Comparison of ENCODE assay signal across 1 cellular context in the genomic region with DNA sequence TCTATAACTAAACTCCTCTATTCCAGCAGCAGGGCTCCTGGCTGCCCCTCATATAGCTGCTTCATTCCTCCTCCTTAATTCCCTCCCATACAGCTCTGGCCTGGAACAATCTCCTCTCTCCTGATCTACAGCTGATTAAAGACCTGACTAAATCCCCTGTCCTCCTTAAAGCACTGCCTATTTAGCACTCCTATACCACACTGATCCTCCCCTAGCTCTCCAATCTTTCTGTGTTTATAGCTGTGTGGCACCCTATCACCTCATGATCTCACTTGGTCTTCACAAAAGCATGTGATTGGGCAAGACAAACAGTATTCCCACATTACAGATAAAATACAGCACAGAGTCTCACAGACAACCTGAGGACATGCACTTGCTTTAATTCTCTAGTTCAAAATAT.
TF ChIP-seq lines count a peak whose summit lies in the region.

No MANE protein-coding gene starts in this region.

TF ChIP-seq in WTC11, 78 proteins besides CTCF, POLR2A, EP300 and RAD21 (continued from another document):
- TF ChIP-seq, protein P1, sequence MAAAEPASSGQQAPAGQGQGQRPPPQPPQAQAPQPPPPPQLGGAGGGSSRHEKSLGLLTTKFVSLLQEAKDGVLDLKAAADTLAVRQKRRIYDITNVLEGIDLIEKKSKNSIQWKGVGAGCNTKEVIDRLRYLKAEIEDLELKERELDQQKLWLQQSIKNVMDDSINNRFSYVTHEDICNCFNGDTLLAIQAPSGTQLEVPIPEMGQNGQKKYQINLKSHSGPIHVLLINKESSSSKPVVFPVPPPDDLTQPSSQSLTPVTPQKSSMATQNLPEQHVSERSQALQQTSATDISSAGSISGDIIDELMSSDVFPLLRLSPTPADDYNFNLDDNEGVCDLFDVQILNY (CRISPR knock-in tag; IDR thresholded peaks at IDR 0.05), result no peak
- TF ChIP-seq, protein P2, sequence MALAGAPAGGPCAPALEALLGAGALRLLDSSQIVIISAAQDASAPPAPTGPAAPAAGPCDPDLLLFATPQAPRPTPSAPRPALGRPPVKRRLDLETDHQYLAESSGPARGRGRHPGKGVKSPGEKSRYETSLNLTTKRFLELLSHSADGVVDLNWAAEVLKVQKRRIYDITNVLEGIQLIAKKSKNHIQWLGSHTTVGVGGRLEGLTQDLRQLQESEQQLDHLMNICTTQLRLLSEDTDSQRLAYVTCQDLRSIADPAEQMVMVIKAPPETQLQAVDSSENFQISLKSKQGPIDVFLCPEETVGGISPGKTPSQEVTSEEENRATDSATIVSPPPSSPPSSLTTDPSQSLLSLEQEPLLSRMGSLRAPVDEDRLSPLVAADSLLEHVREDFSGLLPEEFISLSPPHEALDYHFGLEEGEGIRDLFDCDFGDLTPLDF (CRISPR knock-in tag; IDR thresholded peaks at IDR 0.05), result no peak
- no peak for TF ChIP-seq NR2C2 (CRISPR knock-in tag; IDR thresholded peaks at IDR 0.05)
- TF ChIP-seq, protein P3, sequence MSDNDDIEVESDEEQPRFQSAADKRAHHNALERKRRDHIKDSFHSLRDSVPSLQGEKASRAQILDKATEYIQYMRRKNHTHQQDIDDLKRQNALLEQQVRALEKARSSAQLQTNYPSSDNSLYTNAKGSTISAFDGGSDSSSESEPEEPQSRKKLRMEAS (CRISPR knock-in tag; IDR thresholded peaks at IDR 0.05), result no peak
- TF ChIP-seq, protein P4, sequence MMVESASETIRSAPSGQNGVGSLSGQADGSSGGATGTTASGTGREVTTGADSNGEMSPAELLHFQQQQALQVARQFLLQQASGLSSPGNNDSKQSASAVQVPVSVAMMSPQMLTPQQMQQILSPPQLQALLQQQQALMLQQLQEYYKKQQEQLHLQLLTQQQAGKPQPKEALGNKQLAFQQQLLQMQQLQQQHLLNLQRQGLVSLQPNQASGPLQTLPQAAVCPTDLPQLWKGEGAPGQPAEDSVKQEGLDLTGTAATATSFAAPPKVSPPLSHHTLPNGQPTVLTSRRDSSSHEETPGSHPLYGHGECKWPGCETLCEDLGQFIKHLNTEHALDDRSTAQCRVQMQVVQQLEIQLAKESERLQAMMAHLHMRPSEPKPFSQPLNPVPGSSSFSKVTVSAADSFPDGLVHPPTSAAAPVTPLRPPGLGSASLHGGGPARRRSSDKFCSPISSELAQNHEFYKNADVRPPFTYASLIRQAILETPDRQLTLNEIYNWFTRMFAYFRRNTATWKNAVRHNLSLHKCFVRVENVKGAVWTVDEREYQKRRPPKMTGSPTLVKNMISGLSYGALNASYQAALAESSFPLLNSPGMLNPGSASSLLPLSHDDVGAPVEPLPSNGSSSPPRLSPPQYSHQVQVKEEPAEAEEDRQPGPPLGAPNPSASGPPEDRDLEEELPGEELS (CRISPR knock-in tag; IDR thresholded peaks at IDR 0.05), result no peak
- no peak for TF ChIP-seq SP1 (CRISPR knock-in tag; conservative IDR thresholded peaks at IDR 0.05)
- TF ChIP-seq, protein P5, sequence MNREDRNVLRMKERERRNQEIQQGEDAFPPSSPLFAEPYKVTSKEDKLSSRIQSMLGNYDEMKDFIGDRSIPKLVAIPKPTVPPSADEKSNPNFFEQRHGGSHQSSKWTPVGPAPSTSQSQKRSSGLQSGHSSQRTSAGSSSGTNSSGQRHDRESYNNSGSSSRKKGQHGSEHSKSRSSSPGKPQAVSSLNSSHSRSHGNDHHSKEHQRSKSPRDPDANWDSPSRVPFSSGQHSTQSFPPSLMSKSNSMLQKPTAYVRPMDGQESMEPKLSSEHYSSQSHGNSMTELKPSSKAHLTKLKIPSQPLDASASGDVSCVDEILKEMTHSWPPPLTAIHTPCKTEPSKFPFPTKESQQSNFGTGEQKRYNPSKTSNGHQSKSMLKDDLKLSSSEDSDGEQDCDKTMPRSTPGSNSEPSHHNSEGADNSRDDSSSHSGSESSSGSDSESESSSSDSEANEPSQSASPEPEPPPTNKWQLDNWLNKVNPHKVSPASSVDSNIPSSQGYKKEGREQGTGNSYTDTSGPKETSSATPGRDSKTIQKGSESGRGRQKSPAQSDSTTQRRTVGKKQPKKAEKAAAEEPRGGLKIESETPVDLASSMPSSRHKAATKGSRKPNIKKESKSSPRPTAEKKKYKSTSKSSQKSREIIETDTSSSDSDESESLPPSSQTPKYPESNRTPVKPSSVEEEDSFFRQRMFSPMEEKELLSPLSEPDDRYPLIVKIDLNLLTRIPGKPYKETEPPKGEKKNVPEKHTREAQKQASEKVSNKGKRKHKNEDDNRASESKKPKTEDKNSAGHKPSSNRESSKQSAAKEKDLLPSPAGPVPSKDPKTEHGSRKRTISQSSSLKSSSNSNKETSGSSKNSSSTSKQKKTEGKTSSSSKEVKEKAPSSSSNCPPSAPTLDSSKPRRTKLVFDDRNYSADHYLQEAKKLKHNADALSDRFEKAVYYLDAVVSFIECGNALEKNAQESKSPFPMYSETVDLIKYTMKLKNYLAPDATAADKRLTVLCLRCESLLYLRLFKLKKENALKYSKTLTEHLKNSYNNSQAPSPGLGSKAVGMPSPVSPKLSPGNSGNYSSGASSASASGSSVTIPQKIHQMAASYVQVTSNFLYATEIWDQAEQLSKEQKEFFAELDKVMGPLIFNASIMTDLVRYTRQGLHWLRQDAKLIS (CRISPR knock-in tag; IDR thresholded peaks at IDR 0.05; ENCODE audit: borderline replicate concordance), result no peak
